Comparison of ENCODE assay signal across 7 cellular contexts in the genomic region with DNA sequence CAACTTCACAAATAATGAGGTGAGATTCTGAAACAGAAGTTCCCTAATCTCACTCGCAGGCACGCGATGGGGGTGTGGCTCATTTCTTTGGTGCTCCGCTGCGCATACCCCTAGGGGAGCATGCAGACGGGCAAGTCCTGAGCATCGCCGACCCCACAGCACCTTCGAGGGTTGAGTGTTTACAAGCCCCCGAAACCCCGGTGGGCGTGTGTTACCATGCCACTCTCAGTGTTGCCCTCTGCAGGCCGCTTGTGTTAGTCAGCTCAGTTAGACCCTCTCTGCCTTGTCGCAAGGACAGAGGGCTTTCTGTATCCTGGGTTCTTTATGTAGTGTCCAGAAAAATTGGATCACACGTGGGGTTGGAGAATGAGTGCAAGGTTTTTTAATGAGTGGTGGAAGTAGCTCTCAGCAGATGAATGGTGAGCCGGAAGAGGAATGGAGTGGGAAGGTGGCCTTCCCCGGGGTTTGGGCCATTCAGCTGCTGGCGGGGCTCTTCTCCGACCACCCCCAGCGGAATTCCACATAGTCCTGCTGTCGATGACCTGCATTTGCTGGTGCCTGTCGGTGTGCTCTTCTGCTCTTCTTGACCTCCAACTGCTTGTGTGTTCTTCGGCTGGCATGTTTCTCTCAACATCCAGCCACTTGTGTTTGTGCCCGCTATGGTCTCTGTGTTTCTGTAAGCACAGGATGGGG.
A peak's percentile ranks its signal among the peaks of the same experiment; 100 is the strongest.
DNase-seq lines count a peak whose midpoint lies in the region; ATAC-seq and TF ChIP-seq lines count a peak whose summit lies in the region.

No MANE protein-coding gene starts in this region.

- 41 to 51% (median 44%) methylated on average over 21 to 24 of the region's 24 CpGs for WGBS in spleen, 5 donors

- POLR2A ChIA-PET in WTC11 (lab: Charles Lee), result interaction anchor here (0.6 kb wide), 1 partner anchor 360 kb away, joined by 3 read pairs; no protein-coding TSS in a partner anchor

- H3K36me3 Mint-ChIP-seq in WTC11, result no peaks in the 10 kb centered on the region; the same call in 1 of the 2 replicates
- H3K36me3 Mint-ChIP-seq in mesothelial cell of epicardium, result no peaks in the 10 kb centered on the region

- H3K27ac Mint-ChIP-seq in WTC11, result no peak overlapping the region
- H3K27ac Mint-ChIP-seq in mesothelial cell of epicardium, result no peak overlapping the region

- H3K4me1 Mint-ChIP-seq in WTC11 (peaks cover 9% of the 10 kb centered on the region), mesothelial cell of epicardium (no peaks in the 10 kb centered on the region)

- peak overlapping the region in 2 of 8 donors; percentile 30 to 47 for H3K4me3 ChIP-seq in spleen

- H3K9me3 ChIP-seq in spleen, result peaks cover 0 to 20% (median 15%) of the 10 kb centered on the region in 8 donors

- ATAC-seq in GM18511 (IDR thresholded peaks at IDR 0.05; ENCODE audit: unreplicated experiment) (peak; percentile 64), HG03139 (IDR thresholded peaks at IDR 0.05; ENCODE audit: unreplicated experiment) (peak; percentile 75), WTC11 (peak; percentile 97), sciatic nerve (no peak), GM19324 (IDR thresholded peaks at IDR 0.05; ENCODE audit: low FRiP score, unreplicated experiment) (no peak)

- no peaks in the 10 kb centered on the region for H3K36me3 ChIP-seq in spleen

- peaks cover 12% of the 10 kb centered on the region; the same call in 1 of the 2 replicates for H3K9me3 Mint-ChIP-seq in WTC11
- H3K9me3 Mint-ChIP-seq in mesothelial cell of epicardium, result peaks cover 20% of the 10 kb centered on the region

- CTCF ChIA-PET in WTC11 (lab: Charles Lee), result interaction anchor here (0.5 to 1.5 kb wide), 9 partner anchors 9 to 375 kb away, joined by 3 to 6 read pairs (median 3); no protein-coding TSS in a partner anchor

- no peak overlapping the region for H3K27ac ChIP-seq in spleen

- TF ChIP-seq CTCF in WTC11 (IDR thresholded peaks at IDR 0.05), result peak; percentile 57; the same call in 1 of the 2 replicates
- peak; percentile 33 for TF ChIP-seq CTCF in mesothelial cell of epicardium (IDR thresholded peaks at IDR 0.05; ENCODE audit: unreplicated experiment)
- peak in 1 of 11 experiments; percentile 20 for TF ChIP-seq CTCF in spleen (IDR thresholded peaks at IDR 0.05 in 8 of 11, conservative IDR thresholded peaks at IDR 0.05 in 3 of 11)

- H3K4me3 Mint-ChIP-seq in WTC11 (peak overlapping the region; percentile 49), mesothelial cell of epicardium (peak overlapping the region; percentile 53)

- no peaks in the 10 kb centered on the region for H3K4me1 ChIP-seq in spleen

- H3K27me3 Mint-ChIP-seq in WTC11 (ENCODE audit: low read depth) (no peaks in the 10 kb centered on the region), mesothelial cell of epicardium (ENCODE audit: low read depth) (peaks cover 2% of the 10 kb centered on the region)

- intact Hi-C loops in spleen (cut with DNase I; ENCODE audit: low total_unique reads), result no loop called here
- intact Hi-C loops in sciatic nerve (cut with DNase I), result no loop called here

- peak; percentile 82 for DNase-seq in WTC11 (ENCODE audit: low spot score)
- DNase-seq in mesothelial cell of epicardium (ENCODE audit: low spot score in 2 of 2, unreplicated experiment in 2 of 2), result peak; percentile 27 to 48
- DNase-seq in spleen, result no peak
- no peak for DNase-seq in sciatic nerve (ENCODE audit: low spot score)

- no peaks in the 10 kb centered on the region for H3K27me3 ChIP-seq in spleen (replicated peaks in 1 of 7)

- no peak for TF ChIP-seq POLR2A in spleen (IDR thresholded peaks at IDR 0.05)

TF ChIP-seq in WTC11, 78 proteins besides CTCF, POLR2A, EP300 and RAD21 (continues in another document):
- no peak for TF ChIP-seq OVOL2 (CRISPR knock-in tag; IDR thresholded peaks at IDR 0.05; ENCODE audit: borderline replicate concordance)
- no peak for TF ChIP-seq KAT7 (CRISPR knock-in tag; IDR thresholded peaks at IDR 0.05; ENCODE audit: borderline replicate concordance)
- TF ChIP-seq GABPB1 (CRISPR knock-in tag; IDR thresholded peaks at IDR 0.05), result no peak
- TF ChIP-seq ZNF416 (CRISPR knock-in tag; IDR thresholded peaks at IDR 0.05), result no peak
- TF ChIP-seq CREM (CRISPR knock-in tag; IDR thresholded peaks at IDR 0.05), result 0 out of 2 replicates have a peak, but pooled peaks have one; percentile 20
- no peak for TF ChIP-seq MYBL2 (CRISPR knock-in tag; IDR thresholded peaks at IDR 0.05)
- no peak for TF ChIP-seq CREB1 (CRISPR knock-in tag; IDR thresholded peaks at IDR 0.05)
- no peak for TF ChIP-seq ZMAT4 (CRISPR knock-in tag; IDR thresholded peaks at IDR 0.05)
- no peak for TF ChIP-seq TEAD4 (CRISPR knock-in tag; IDR thresholded peaks at IDR 0.05)
- TF ChIP-seq, protein P1, sequence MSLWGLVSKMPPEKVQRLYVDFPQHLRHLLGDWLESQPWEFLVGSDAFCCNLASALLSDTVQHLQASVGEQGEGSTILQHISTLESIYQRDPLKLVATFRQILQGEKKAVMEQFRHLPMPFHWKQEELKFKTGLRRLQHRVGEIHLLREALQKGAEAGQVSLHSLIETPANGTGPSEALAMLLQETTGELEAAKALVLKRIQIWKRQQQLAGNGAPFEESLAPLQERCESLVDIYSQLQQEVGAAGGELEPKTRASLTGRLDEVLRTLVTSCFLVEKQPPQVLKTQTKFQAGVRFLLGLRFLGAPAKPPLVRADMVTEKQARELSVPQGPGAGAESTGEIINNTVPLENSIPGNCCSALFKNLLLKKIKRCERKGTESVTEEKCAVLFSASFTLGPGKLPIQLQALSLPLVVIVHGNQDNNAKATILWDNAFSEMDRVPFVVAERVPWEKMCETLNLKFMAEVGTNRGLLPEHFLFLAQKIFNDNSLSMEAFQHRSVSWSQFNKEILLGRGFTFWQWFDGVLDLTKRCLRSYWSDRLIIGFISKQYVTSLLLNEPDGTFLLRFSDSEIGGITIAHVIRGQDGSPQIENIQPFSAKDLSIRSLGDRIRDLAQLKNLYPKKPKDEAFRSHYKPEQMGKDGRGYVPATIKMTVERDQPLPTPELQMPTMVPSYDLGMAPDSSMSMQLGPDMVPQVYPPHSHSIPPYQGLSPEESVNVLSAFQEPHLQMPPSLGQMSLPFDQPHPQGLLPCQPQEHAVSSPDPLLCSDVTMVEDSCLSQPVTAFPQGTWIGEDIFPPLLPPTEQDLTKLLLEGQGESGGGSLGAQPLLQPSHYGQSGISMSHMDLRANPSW (CRISPR knock-in tag; conservative IDR thresholded peaks at IDR 0.05; ENCODE audit: low read depth), result no peak
- TF ChIP-seq NR3C1 (CRISPR knock-in tag; conservative IDR thresholded peaks at IDR 0.05; ENCODE audit: low read depth), result no peak
- no peak for TF ChIP-seq NFATC4 (CRISPR knock-in tag; IDR thresholded peaks at IDR 0.05)
- TF ChIP-seq, protein P2, sequence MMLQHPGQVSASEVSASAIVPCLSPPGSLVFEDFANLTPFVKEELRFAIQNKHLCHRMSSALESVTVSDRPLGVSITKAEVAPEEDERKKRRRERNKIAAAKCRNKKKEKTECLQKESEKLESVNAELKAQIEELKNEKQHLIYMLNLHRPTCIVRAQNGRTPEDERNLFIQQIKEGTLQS (CRISPR knock-in tag; conservative IDR thresholded peaks at IDR 0.05), result no peak
- TF ChIP-seq FOXK1 (CRISPR knock-in tag; IDR thresholded peaks at IDR 0.05), result 0 out of 2 replicates have a peak, but pooled peaks have one; percentile 54
- TF ChIP-seq ZNF396 (CRISPR knock-in tag; IDR thresholded peaks at IDR 0.05; ENCODE audit: borderline replicate concordance), result no peak
- TF ChIP-seq, protein P3, sequence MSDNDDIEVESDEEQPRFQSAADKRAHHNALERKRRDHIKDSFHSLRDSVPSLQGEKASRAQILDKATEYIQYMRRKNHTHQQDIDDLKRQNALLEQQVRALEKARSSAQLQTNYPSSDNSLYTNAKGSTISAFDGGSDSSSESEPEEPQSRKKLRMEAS (CRISPR knock-in tag; IDR thresholded peaks at IDR 0.05), result peak; percentile 43; the same call in 1 of the 2 replicates
- 0 out of 2 replicates have a peak, but pooled peaks have one; percentile 55 for TF ChIP-seq HMGXB4 (CRISPR knock-in tag; IDR thresholded peaks at IDR 0.05)
- TF ChIP-seq, protein P4, sequence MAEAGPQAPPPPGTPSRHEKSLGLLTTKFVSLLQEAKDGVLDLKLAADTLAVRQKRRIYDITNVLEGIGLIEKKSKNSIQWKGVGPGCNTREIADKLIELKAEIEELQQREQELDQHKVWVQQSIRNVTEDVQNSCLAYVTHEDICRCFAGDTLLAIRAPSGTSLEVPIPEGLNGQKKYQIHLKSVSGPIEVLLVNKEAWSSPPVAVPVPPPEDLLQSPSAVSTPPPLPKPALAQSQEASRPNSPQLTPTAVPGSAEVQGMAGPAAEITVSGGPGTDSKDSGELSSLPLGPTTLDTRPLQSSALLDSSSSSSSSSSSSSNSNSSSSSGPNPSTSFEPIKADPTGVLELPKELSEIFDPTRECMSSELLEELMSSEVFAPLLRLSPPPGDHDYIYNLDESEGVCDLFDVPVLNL (CRISPR knock-in tag; IDR thresholded peaks at IDR 0.05; ENCODE audit: borderline replicate concordance, low read depth), result no peak
- TF ChIP-seq TP53 (CRISPR knock-in tag; IDR thresholded peaks at IDR 0.05), result no peak

Comparison
In these comparisons a context has a peak if more than half of its experiments do, and no peak if none do; other contexts are left out.
1. ATAC-seq: peak in GM18511 (single experiment), HG03139 (single experiment) and WTC11 (single experiment); none in sciatic nerve (single experiment) and GM19324 (single experiment).
2. DNase-seq: peak in WTC11 (single experiment) and mesothelial cell of epicardium (2 of 2); none in spleen (single experiment) and sciatic nerve (single experiment).